ENCODE assay signal across 12 cellular contexts in the genomic region with DNA sequence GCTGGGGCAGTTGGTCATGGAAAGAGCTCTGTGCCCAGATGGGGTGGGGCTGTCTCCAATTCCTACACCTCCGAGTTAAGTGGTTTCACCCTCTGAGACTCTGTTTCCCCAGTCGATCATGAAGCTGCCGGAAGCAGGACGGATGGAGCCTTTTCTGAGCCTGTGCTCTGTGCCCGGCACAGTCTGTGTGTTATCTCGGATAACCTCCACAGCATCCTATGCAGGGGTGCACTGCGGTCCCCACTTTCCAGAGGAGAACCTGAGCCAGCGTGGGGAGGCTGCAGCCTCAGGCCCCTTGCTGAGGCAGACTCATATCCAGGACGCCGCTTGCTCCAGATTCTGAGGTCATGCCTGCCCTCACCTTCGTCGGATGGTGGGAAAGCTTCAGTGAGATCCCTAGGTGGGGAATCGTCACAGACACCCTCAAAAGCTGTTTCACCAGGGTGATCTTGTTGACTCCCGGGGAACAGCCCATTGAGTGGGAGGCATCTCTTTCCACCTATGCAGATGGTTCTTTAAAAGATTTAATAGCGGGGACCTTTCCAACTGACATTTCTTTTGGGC. TPM values are rescaled to one million over a fixed set of nuclear protein-coding genes. Genes with fewer than 3 reads are reported as not detected.
"Had no signal": no experiment of that assay in that cellular context is flagged by ENCODE, and none has a peak within 500 bp of the region (broad histone marks: within the 10 kb centered on the region; RNA-seq: fewer than 3 reads in every experiment).

No MANE protein-coding gene starts in this region.

- ATAC-seq: effector memory CD8-positive, alpha-beta T cell; natural killer cell treated with Interleukin-12 subunit alpha and Interleukin-12 subunit beta and Interleukin-15 and Interleukin-18, amount 100 ng/mL, for 72 hours; stimulated activated effector memory CD8-positive, alpha-beta T cell treated with anti-CD3 and anti-CD28 coated beads, Interleukin-12 subunit alpha, Interleukin-12 subunit beta, amount 100 ng/mL, for 72 hours had no signal

- DNase-seq: activated CD4-positive, alpha-beta T cell treated with anti-CD3 and anti-CD28 coated beads for 1 hour; activated CD4-positive, alpha-beta T cell treated with anti-CD3 and anti-CD28 coated beads, Interleukin-2, amount 50 U/mL, for 48 hours; activated naive CD4-positive, alpha-beta T cell treated with Interleukin-2 at 50 U/mL for 16 hours; activated T-cell treated with anti-CD3 and anti-CD28 coated beads, Interleukin-2, amount 50 U/mL, for 48 hours; effector memory CD8-positive, alpha-beta T cell; erythroblast; hippocampal formation; occipital lobe; SHP77; small intestine had no signal

RNA-seq across cellular contexts. Expression of gene COL5A1, which starts 6.9 kb away (rescaled TPM):
- total RNA-seq: natural killer cell treated with Interleukin-12 subunit alpha and Interleukin-12 subunit beta and Interleukin-15 and Interleukin-18, amount 100 ng/mL, for 72 hours had no signal
